In genomic region chr1:3771108-3772026, GRCh38 we compare ENCODE assay signal across 2 cellular contexts.
TF ChIP-seq lines count a peak whose summit lies in the region.

No MANE protein-coding gene starts in this region.

TF ChIP-seq in K562, 482 proteins besides CTCF, POLR2A, EP300 and RAD21 (continued from another document and continues in another):
- TF ChIP-seq ATF6 (CRISPR knock-in tag; IDR thresholded peaks at IDR 0.05) (peak; percentile 39; the same call in 1 of the 2 replicates), CXXC5 (CRISPR knock-in tag; IDR thresholded peaks at IDR 0.05) (no peak), BCOR (IDR thresholded peaks at IDR 0.05) (no peak), MTF1 (CRISPR knock-in tag; IDR thresholded peaks at IDR 0.05; ENCODE audit: borderline replicate concordance) (no peak), ZFP30 (CRISPR knock-in tag; IDR thresholded peaks at IDR 0.05; ENCODE audit: borderline replicate concordance) (no peak), NCOA6 (IDR thresholded peaks at IDR 0.05) (no peak), RBM39 (optimal IDR thresholded peaks at IDR 0.05; ENCODE audit: low read depth, low read length) (peak; percentile 12), PTTG1 (tag; IDR thresholded peaks at IDR 0.05; ENCODE audit: low read depth) (no peak), HMGN3 (IDR thresholded peaks at IDR 0.05; ENCODE audit: borderline replicate concordance, extremely low read depth, insufficient read length, low read depth, low read length) (peak; percentile 36), ZNF133 (CRISPR knock-in tag; IDR thresholded peaks at IDR 0.05) (no peak), TSHZ1 (CRISPR knock-in tag; IDR thresholded peaks at IDR 0.05) (no peak), NONO (IDR thresholded peaks at IDR 0.05; ENCODE audit: low read depth in 2 of 2, low read length in 1 of 2) (0 out of 4 replicates have a peak, but pooled peaks of 1 of the 2 experiments have one; percentile 43), STAT6 (CRISPR knock-in tag; IDR thresholded peaks at IDR 0.05) (no peak), TEAD1 (CRISPR knock-in tag; IDR thresholded peaks at IDR 0.05) (no peak), CREM (IDR thresholded peaks at IDR 0.05; ENCODE audit: low read depth) (no peak), BACH1 (tag; IDR thresholded peaks at IDR 0.05) (no peak)
- TF ChIP-seq, protein P1, sequence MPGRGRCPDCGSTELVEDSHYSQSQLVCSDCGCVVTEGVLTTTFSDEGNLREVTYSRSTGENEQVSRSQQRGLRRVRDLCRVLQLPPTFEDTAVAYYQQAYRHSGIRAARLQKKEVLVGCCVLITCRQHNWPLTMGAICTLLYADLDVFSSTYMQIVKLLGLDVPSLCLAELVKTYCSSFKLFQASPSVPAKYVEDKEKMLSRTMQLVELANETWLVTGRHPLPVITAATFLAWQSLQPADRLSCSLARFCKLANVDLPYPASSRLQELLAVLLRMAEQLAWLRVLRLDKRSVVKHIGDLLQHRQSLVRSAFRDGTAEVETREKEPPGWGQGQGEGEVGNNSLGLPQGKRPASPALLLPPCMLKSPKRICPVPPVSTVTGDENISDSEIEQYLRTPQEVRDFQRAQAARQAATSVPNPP (IDR thresholded peaks at IDR 0.05; ENCODE audit: borderline replicate concordance, insufficient read depth, insufficient read length), result no peak
- TF ChIP-seq, protein P2, sequence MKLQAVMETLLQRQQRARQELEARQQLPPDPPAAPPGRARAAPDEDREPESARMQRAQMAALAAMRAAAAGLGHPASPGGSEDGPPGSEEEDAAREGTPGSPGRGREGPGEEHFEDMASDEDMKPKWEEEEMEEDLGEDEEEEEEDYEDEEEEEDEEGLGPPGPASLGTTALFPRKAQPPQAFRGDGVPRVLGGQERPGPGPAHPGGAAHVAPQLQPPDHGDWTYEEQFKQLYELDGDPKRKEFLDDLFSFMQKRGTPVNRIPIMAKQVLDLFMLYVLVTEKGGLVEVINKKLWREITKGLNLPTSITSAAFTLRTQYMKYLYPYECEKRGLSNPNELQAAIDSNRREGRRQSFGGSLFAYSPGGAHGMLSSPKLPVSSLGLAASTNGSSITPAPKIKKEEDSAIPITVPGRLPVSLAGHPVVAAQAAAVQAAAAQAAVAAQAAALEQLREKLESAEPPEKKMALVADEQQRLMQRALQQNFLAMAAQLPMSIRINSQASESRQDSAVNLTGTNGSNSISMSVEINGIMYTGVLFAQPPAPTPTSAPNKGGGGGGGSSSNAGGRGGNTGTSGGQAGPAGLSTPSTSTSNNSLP (IDR thresholded peaks at IDR 0.05; ENCODE audit: borderline replicate concordance, low read depth, low read length), result no peak

TF ChIP-seq in HepG2, 621 proteins besides CTCF, POLR2A, EP300 and RAD21 (continued from another document and continues in another):
- no peak for TF ChIP-seq SKIL (CRISPR knock-in tag; IDR thresholded peaks at IDR 0.05; ENCODE audit: borderline replicate concordance)
- no peak for TF ChIP-seq TRIM22 (IDR thresholded peaks at IDR 0.05)
- TF ChIP-seq TGIF2 (CRISPR knock-in tag; IDR thresholded peaks at IDR 0.05), result 0 out of 2 replicates have a peak, but pooled peaks have one; percentile 6
- TF ChIP-seq POLR2AphosphoS2 (IDR thresholded peaks at IDR 0.05; ENCODE audit: low read depth, low read length), result no peak
- no peak for TF ChIP-seq AKAP8 (CRISPR knock-in tag; IDR thresholded peaks at IDR 0.05)
- no peak for TF ChIP-seq ZNF792 (CRISPR knock-in tag; IDR thresholded peaks at IDR 0.05)
- TF ChIP-seq, protein P3, sequence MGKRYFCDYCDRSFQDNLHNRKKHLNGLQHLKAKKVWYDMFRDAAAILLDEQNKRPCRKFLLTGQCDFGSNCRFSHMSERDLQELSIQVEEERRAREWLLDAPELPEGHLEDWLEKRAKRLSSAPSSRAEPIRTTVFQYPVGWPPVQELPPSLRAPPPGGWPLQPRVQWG (CRISPR knock-in tag; IDR thresholded peaks at IDR 0.05; ENCODE audit: borderline replicate concordance, low read depth), result no peak
- TF ChIP-seq ZNF530 (CRISPR knock-in tag; IDR thresholded peaks at IDR 0.05; ENCODE audit: low read depth), result no peak
- TF ChIP-seq MBD4 (IDR thresholded peaks at IDR 0.05; ENCODE audit: borderline replicate concordance, low read length), result no peak
- TF ChIP-seq ZSCAN9 (CRISPR knock-in tag; IDR thresholded peaks at IDR 0.05; ENCODE audit: borderline replicate concordance), result no peak; the same call in 1 of the 2 replicates
- no peak for TF ChIP-seq ATM (IDR thresholded peaks at IDR 0.05; ENCODE audit: borderline replicate concordance)
- TF ChIP-seq ZEB1 (IDR thresholded peaks at IDR 0.05; ENCODE audit: insufficient replicate concordance, low read depth), result no peak
- TF ChIP-seq DRAP1 (CRISPR knock-in tag; IDR thresholded peaks at IDR 0.05), result no peak
- no peak for TF ChIP-seq MXD1 (CRISPR knock-in tag; IDR thresholded peaks at IDR 0.05)
- no peak for TF ChIP-seq THYN1 (CRISPR knock-in tag; IDR thresholded peaks at IDR 0.05; ENCODE audit: borderline replicate concordance, low read depth)
- TF ChIP-seq, protein P4, sequence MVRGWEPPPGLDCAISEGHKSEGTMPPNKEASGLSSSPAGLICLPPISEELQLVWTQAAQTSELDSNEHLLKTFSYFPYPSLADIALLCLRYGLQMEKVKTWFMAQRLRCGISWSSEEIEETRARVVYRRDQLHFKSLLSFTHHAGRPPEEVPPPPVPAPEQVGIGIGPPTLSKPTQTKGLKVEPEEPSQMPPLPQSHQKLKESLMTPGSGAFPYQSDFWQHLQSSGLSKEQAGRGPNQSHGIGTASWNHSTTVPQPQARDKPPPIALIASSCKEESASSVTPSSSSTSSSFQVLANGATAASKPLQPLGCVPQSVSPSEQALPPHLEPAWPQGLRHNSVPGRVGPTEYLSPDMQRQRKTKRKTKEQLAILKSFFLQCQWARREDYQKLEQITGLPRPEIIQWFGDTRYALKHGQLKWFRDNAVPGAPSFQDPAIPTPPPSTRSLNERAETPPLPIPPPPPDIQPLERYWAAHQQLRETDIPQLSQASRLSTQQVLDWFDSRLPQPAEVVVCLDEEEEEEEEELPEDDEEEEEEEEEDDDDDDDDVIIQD (CRISPR knock-in tag; IDR thresholded peaks at IDR 0.05; ENCODE audit: low read depth), result no peak
- peak; percentile 81 for TF ChIP-seq TBX2 (CRISPR knock-in tag; IDR thresholded peaks at IDR 0.05; ENCODE audit: borderline replicate concordance)
- no peak for TF ChIP-seq ISX (CRISPR knock-in tag; conservative IDR thresholded peaks at IDR 0.05)
- no peak for TF ChIP-seq GATAD1 (CRISPR knock-in tag; IDR thresholded peaks at IDR 0.05)
- no peak for TF ChIP-seq ZSCAN25 (CRISPR knock-in tag; IDR thresholded peaks at IDR 0.05)
- TF ChIP-seq SALL1 (CRISPR knock-in tag; IDR thresholded peaks at IDR 0.05), result peak; percentile 63; the same call in 1 of the 2 replicates
- no peak for TF ChIP-seq MBNL3 (CRISPR knock-in tag; conservative IDR thresholded peaks at IDR 0.05)
- no peak for TF ChIP-seq NFKBIZ (CRISPR knock-in tag; IDR thresholded peaks at IDR 0.05)
- 0 out of 2 replicates have a peak, but pooled peaks have one; percentile 5 for TF ChIP-seq ZSCAN31 (CRISPR knock-in tag; IDR thresholded peaks at IDR 0.05; ENCODE audit: low read depth)
- TF ChIP-seq, protein P5, sequence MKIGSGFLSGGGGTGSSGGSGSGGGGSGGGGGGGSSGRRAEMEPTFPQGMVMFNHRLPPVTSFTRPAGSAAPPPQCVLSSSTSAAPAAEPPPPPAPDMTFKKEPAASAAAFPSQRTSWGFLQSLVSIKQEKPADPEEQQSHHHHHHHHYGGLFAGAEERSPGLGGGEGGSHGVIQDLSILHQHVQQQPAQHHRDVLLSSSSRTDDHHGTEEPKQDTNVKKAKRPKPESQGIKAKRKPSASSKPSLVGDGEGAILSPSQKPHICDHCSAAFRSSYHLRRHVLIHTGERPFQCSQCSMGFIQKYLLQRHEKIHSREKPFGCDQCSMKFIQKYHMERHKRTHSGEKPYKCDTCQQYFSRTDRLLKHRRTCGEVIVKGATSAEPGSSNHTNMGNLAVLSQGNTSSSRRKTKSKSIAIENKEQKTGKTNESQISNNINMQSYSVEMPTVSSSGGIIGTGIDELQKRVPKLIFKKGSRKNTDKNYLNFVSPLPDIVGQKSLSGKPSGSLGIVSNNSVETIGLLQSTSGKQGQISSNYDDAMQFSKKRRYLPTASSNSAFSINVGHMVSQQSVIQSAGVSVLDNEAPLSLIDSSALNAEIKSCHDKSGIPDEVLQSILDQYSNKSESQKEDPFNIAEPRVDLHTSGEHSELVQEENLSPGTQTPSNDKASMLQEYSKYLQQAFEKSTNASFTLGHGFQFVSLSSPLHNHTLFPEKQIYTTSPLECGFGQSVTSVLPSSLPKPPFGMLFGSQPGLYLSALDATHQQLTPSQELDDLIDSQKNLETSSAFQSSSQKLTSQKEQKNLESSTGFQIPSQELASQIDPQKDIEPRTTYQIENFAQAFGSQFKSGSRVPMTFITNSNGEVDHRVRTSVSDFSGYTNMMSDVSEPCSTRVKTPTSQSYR (CRISPR knock-in tag; IDR thresholded peaks at IDR 0.05; ENCODE audit: borderline replicate concordance), result peak; percentile 44; the same call in 1 of the 2 replicates
- no peak for TF ChIP-seq ZNF207 (IDR thresholded peaks at IDR 0.05; ENCODE audit: borderline replicate concordance)
- TF ChIP-seq ZNF766 (CRISPR knock-in tag; IDR thresholded peaks at IDR 0.05; ENCODE audit: borderline replicate concordance), result no peak
- no peak for TF ChIP-seq ZKSCAN5 (CRISPR knock-in tag; IDR thresholded peaks at IDR 0.05)
- no peak for TF ChIP-seq BRCA1 (CRISPR knock-in tag; IDR thresholded peaks at IDR 0.05)
- TF ChIP-seq POLR2AphosphoS5 (IDR thresholded peaks at IDR 0.05; ENCODE audit: low read depth, low read length), result peak; percentile 64
- TF ChIP-seq ZNF788 (CRISPR knock-in tag; IDR thresholded peaks at IDR 0.05; ENCODE audit: borderline replicate concordance), result peak; percentile 75; the same call in 1 of the 2 replicates
- TF ChIP-seq MAFG (CRISPR knock-in tag; IDR thresholded peaks at IDR 0.05), result no peak
- no peak for TF ChIP-seq ADNP (CRISPR knock-in tag; IDR thresholded peaks at IDR 0.05)
- TF ChIP-seq ZNF720 (CRISPR knock-in tag; IDR thresholded peaks at IDR 0.05), result no peak
- no peak; the same call in 1 of the 2 replicates for TF ChIP-seq KDM5B (CRISPR knock-in tag; IDR thresholded peaks at IDR 0.05; ENCODE audit: borderline replicate concordance)
- no peak for TF ChIP-seq TEAD2 (CRISPR knock-in tag; IDR thresholded peaks at IDR 0.05)
- 0 out of 2 replicates have a peak, but pooled peaks have one; percentile 5 for TF ChIP-seq ZNF263 (CRISPR knock-in tag; IDR thresholded peaks at IDR 0.05)
- no peak for TF ChIP-seq ZNF615 (CRISPR knock-in tag; IDR thresholded peaks at IDR 0.05; ENCODE audit: borderline replicate concordance)
- peak; percentile 76; the same call in 1 of the 2 replicates for TF ChIP-seq UBTF (CRISPR knock-in tag; IDR thresholded peaks at IDR 0.05)
- no peak for TF ChIP-seq JDP2 (CRISPR knock-in tag; IDR thresholded peaks at IDR 0.05; ENCODE audit: borderline replicate concordance)
- TF ChIP-seq ZNF230 (CRISPR knock-in tag; IDR thresholded peaks at IDR 0.05), result no peak
- no peak for TF ChIP-seq KDM5A (IDR thresholded peaks at IDR 0.05; ENCODE audit: borderline replicate concordance, low read length)
- TF ChIP-seq CBFB (CRISPR knock-in tag; IDR thresholded peaks at IDR 0.05), result no peak
- no peak for TF ChIP-seq CREB1 (IDR thresholded peaks at IDR 0.05)
- TF ChIP-seq CREB1 (CRISPR knock-in tag; IDR thresholded peaks at IDR 0.05), result no peak
